Comparison of ENCODE assay signal across 1 cellular context in genomic region chr2:179543361-179543901, GRCh38.
TF ChIP-seq lines count a peak whose summit lies in the region.

No MANE protein-coding gene starts in this region.

TF ChIP-seq in HepG2, 621 proteins besides CTCF, POLR2A, EP300 and RAD21 (continued from another document and continues in another):
- no peak for TF ChIP-seq PRDM15 (CRISPR knock-in tag; IDR thresholded peaks at IDR 0.05)
- peak; percentile 48 to 74; a peak in 2 of 4 replicates for TF ChIP-seq HMGXB4 (CRISPR knock-in tag; IDR thresholded peaks at IDR 0.05; ENCODE audit: borderline replicate concordance in 1 of 2, low read depth in 1 of 2)
- peak; percentile 74 for TF ChIP-seq ZBTB43 (CRISPR knock-in tag; conservative IDR thresholded peaks at IDR 0.05)
- TF ChIP-seq ZNF44 (CRISPR knock-in tag; IDR thresholded peaks at IDR 0.05) = peak; percentile 60; the same call in 1 of the 2 replicates
- TF ChIP-seq MTA1 (CRISPR knock-in tag; IDR thresholded peaks at IDR 0.05; ENCODE audit: borderline replicate concordance) = peak; percentile 61; the same call in 1 of the 2 replicates
- TF ChIP-seq ZBTB21 (CRISPR knock-in tag; IDR thresholded peaks at IDR 0.05) = peak; percentile 25; the same call in 1 of the 2 replicates
- peak; percentile 76 for TF ChIP-seq MED8 (CRISPR knock-in tag; IDR thresholded peaks at IDR 0.05; ENCODE audit: insufficient replicate concordance)
- peak; percentile 69; the same call in 1 of the 2 replicates for TF ChIP-seq ATF3 (CRISPR knock-in tag; IDR thresholded peaks at IDR 0.05)
- TF ChIP-seq KAT7 (CRISPR knock-in tag; IDR thresholded peaks at IDR 0.05; ENCODE audit: borderline replicate concordance) = peak; percentile 80; the same call in 1 of the 2 replicates
- peak; percentile 94; the same call in 1 of the 2 replicates for TF ChIP-seq MIER3 (CRISPR knock-in tag; IDR thresholded peaks at IDR 0.05; ENCODE audit: borderline replicate concordance)
- TF ChIP-seq SMYD3 (CRISPR knock-in tag; IDR thresholded peaks at IDR 0.05) = peak; percentile 69; the same call in 1 of the 2 replicates
- TF ChIP-seq KLF12 (CRISPR knock-in tag; IDR thresholded peaks at IDR 0.05; ENCODE audit: borderline replicate concordance) = 0 out of 2 replicates have a peak, but pooled peaks have one; percentile 41
- TF ChIP-seq DPF2 (CRISPR knock-in tag; IDR thresholded peaks at IDR 0.05; ENCODE audit: borderline replicate concordance, low read depth) = peak; percentile 99
- no peak for TF ChIP-seq RBAK (CRISPR knock-in tag; IDR thresholded peaks at IDR 0.05)
- no peak for TF ChIP-seq ZNF841 (CRISPR knock-in tag; IDR thresholded peaks at IDR 0.05; ENCODE audit: borderline replicate concordance)
- TF ChIP-seq ZNF446 (CRISPR knock-in tag; IDR thresholded peaks at IDR 0.05) = no peak
- TF ChIP-seq MED1 (CRISPR knock-in tag; IDR thresholded peaks at IDR 0.05) = peak; percentile 97
- TF ChIP-seq ZNF317 (CRISPR knock-in tag; IDR thresholded peaks at IDR 0.05) = 0 out of 2 replicates have a peak, but pooled peaks have one; percentile 38
- peak; percentile 91 for TF ChIP-seq ASH2L (IDR thresholded peaks at IDR 0.05; ENCODE audit: insufficient read length, low read depth, low read length)
- no peak for TF ChIP-seq BCL3 (CRISPR knock-in tag; IDR thresholded peaks at IDR 0.05)
- TF ChIP-seq ZMYM3 (CRISPR knock-in tag; IDR thresholded peaks at IDR 0.05) = peak; percentile 56; the same call in 1 of the 2 replicates
- TF ChIP-seq BCL6 (CRISPR knock-in tag; IDR thresholded peaks at IDR 0.05) = peak; percentile 97
- TF ChIP-seq ZNF510 (CRISPR knock-in tag; IDR thresholded peaks at IDR 0.05; ENCODE audit: low read depth) = no peak; the same call in 1 of the 2 replicates
- TF ChIP-seq KLF16 (CRISPR knock-in tag; IDR thresholded peaks at IDR 0.05) = peak in 1 of 2 experiments; percentile 98; a peak in 2 of 4 replicates
- TF ChIP-seq CC2D1A (CRISPR knock-in tag; IDR thresholded peaks at IDR 0.05) = no peak
- TF ChIP-seq ZNF362 (CRISPR knock-in tag; IDR thresholded peaks at IDR 0.05; ENCODE audit: borderline replicate concordance) = peak; percentile 100
- TF ChIP-seq AGO1 (IDR thresholded peaks at IDR 0.05; ENCODE audit: low read depth, low read length, poor library complexity, severe bottlenecking) = no peak
- TF ChIP-seq HNF4G (IDR thresholded peaks at IDR 0.05; ENCODE audit: borderline replicate concordance, low read depth, low read length) = peak; percentile 86
- TF ChIP-seq HNF4G (CRISPR knock-in tag; IDR thresholded peaks at IDR 0.05; ENCODE audit: borderline replicate concordance, low read depth) = no peak
- peak; percentile 63; the same call in 1 of the 2 replicates for TF ChIP-seq KLF9 (CRISPR knock-in tag; IDR thresholded peaks at IDR 0.05; ENCODE audit: low read depth)
- peak; percentile 79 for TF ChIP-seq ZBTB33 (CRISPR knock-in tag; IDR thresholded peaks at IDR 0.05)
- TF ChIP-seq ZNF577 (CRISPR knock-in tag; IDR thresholded peaks at IDR 0.05; ENCODE audit: borderline replicate concordance, low read depth) = peak; percentile 87; the same call in 1 of the 2 replicates
- peak; percentile 83 for TF ChIP-seq SNAPC5 (CRISPR knock-in tag; IDR thresholded peaks at IDR 0.05; ENCODE audit: borderline replicate concordance)
- TF ChIP-seq ZNF230 (CRISPR knock-in tag; IDR thresholded peaks at IDR 0.05) = peak; percentile 61; the same call in 1 of the 2 replicates
- TF ChIP-seq CBFB (CRISPR knock-in tag; IDR thresholded peaks at IDR 0.05) = peak; percentile 94
- peak; percentile 100 for TF ChIP-seq SALL1 (CRISPR knock-in tag; IDR thresholded peaks at IDR 0.05)
- peak; percentile 96 for TF ChIP-seq ZNF609 (CRISPR knock-in tag; IDR thresholded peaks at IDR 0.05; ENCODE audit: borderline replicate concordance)
- TF ChIP-seq TCF12 (IDR thresholded peaks at IDR 0.05) = no peak
- TF ChIP-seq TCF12 (CRISPR knock-in tag; IDR thresholded peaks at IDR 0.05) = peak; percentile 28; the same call in 1 of the 2 replicates
- no peak for TF ChIP-seq ZNF839 (CRISPR knock-in tag; IDR thresholded peaks at IDR 0.05; ENCODE audit: borderline replicate concordance)
- TF ChIP-seq ELF1 (CRISPR knock-in tag; IDR thresholded peaks at IDR 0.05) = peak; percentile 55; the same call in 1 of the 2 replicates
- TF ChIP-seq SP1 (IDR thresholded peaks at IDR 0.05) = no peak
- 0 out of 2 replicates have a peak, but pooled peaks have one; percentile 10 for TF ChIP-seq SP1 (CRISPR knock-in tag; IDR thresholded peaks at IDR 0.05)
- TF ChIP-seq FOXA1 (IDR thresholded peaks at IDR 0.05) = peak; percentile 58; the same call in 1 of the 2 replicates
- TF ChIP-seq FOXA1 (CRISPR knock-in tag; IDR thresholded peaks at IDR 0.05) = peak; percentile 88
- TF ChIP-seq TFE3 (CRISPR knock-in tag; IDR thresholded peaks at IDR 0.05) = peak; percentile 90
- TF ChIP-seq AGO2 (optimal IDR thresholded peaks at IDR 0.05; ENCODE audit: low read depth, low read length) = no peak
